ENCODE assay signal across 24 cellular contexts in genomic region chr10:124356706-124357582, GRCh38.
DNase-seq lines count a peak whose midpoint lies in the region; ATAC-seq and TF ChIP-seq lines count a peak whose summit lies in the region.
"Had no signal": no experiment of that assay in that cellular context is flagged by ENCODE, and none has a peak within 500 bp of the region (broad histone marks: within the 10 kb centered on the region; RNA-seq: fewer than 3 reads in every experiment).

No MANE protein-coding gene starts in this region.

- H3K27ac Mint-ChIP-seq in CD14-positive monocyte (peak overlapping the region in 1 of 7 donors; percentile 33), nephron progenitor cell (peak overlapping the region; percentile 66)
- H3K27ac Mint-ChIP-seq in naive thymus-derived CD8-positive, alpha-beta T cell, result no peak overlapping the region
- no peak overlapping the region for H3K27ac Mint-ChIP-seq in activated naive CD4-positive, alpha-beta T cell treated with anti-CD3 and anti-CD28 coated beads, Interleukin-2, amount 10 ng/mL, durations not matched to agents 7 days and 5 days
- H3K27ac Mint-ChIP-seq: activated B cell treated with CpG ODN at 0.5 μM for 24 hours; activated CD4-positive, alpha-beta memory T cell treated with anti-CD3 and anti-CD28 coated beads for 36 hours had no signal

- DNase-seq in CD14-positive monocyte (ENCODE audit: low spot score) (peak; percentile 15), RWPE1 (ENCODE audit: low spot score) (no peak), nephron progenitor cell (no peak), NCI-H1048 (lab: John Stamatoyannopoulos, UW) (no peak), HCEC 1CT (no peak)
- DNase-seq in naive thymus-derived CD8-positive, alpha-beta T cell, result no peak
- no peak for DNase-seq in activated naive CD4-positive, alpha-beta T cell treated with anti-CD3 and anti-CD28 coated beads, Interleukin-2, amount 10 ng/mL, durations not matched to agents 7 days and 5 days
- DNase-seq: activated B cell treated with CpG ODN at 0.5 μM for 24 hours; activated CD4-positive, alpha-beta memory T cell treated with anti-CD3 and anti-CD28 coated beads for 36 hours; activated naive CD4-positive, alpha-beta T cell treated with Interleukin-2 at 50 U/mL for 16 hours; amniotic stem cell; DND-41; foreskin fibroblast; left ventricle myocardium inferior; mucosa of descending colon; NCI-H1436 treated with DMSO at 0.1 percent for 48 hours; NCI-H526 treated with DMSO at 0.1 percent for 48 hours; RPMI8226; stimulated activated CD4-positive, alpha-beta T cell treated with anti-CD3 and anti-CD28 coated beads, Interleukin-12 subunit alpha, Interleukin-12 subunit beta, amount 100 ng/mL, for 4 hours; T-helper 9 cell had no signal

- H3K36me3 Mint-ChIP-seq in CD14-positive monocyte, result peaks cover 4% of the 10 kb centered on the region in 2 donors
- no peaks in the 10 kb centered on the region for H3K36me3 Mint-ChIP-seq in nephron progenitor cell (ENCODE audit: low read depth)
- H3K36me3 Mint-ChIP-seq in naive thymus-derived CD8-positive, alpha-beta T cell, result peaks cover 0 to 20% (median 5%) of the 10 kb centered on the region in 3 donors
- H3K36me3 Mint-ChIP-seq in activated naive CD4-positive, alpha-beta T cell treated with anti-CD3 and anti-CD28 coated beads, Interleukin-2, amount 10 ng/mL, durations not matched to agents 7 days and 5 days, result no peaks in the 10 kb centered on the region

- no peak overlapping the region for H3K4me3 ChIP-seq in esophagus (ENCODE audit: low read depth in 1 of 2, low read length in 2 of 2)
- H3K4me3 ChIP-seq: GM12878, left ventricle myocardium inferior, mucosa of descending colon, upper lobe of left lung had no signal

- no peak for TF ChIP-seq CTCF in CD14-positive monocyte (IDR thresholded peaks at IDR 0.05)
- TF ChIP-seq CTCF in RWPE1 (conservative IDR thresholded peaks at IDR 0.05; ENCODE audit: low read depth), result no peak
- TF ChIP-seq CTCF in nephron progenitor cell (IDR thresholded peaks at IDR 0.05), result no peak

- H3K27ac ChIP-seq in RWPE1, result peak overlapping the region; percentile 83
- peak overlapping the region; percentile 14 to 53 for H3K27ac ChIP-seq in esophagus (ENCODE audit: low read depth in 2 of 2, low read length in 1 of 2)
- H3K27ac ChIP-seq: left ventricle myocardium inferior, neutrophil, upper lobe of left lung had no signal

- no peaks in the 10 kb centered on the region for H3K27me3 ChIP-seq in esophagus (ENCODE audit: control insufficient read depth in 1 of 2, insufficient read depth in 2 of 2, low read length in 2 of 2)
- H3K27me3 ChIP-seq: upper lobe of left lung had no signal

- POLR2A ChIA-PET in RWPE1 (lab: Yijun Ruan, JAX; ENCODE audit: low non-redundant PET), result no interaction called here
- POLR2A ChIA-PET in naive thymus-derived CD8-positive, alpha-beta T cell (lab: Charles Lee), result no interaction called here

- 56 to 62% methylated on average over 14 of the region's 14 CpGs for WGBS in esophagus, 2 donors

- H3K4me3 Mint-ChIP-seq in CD14-positive monocyte (no peak overlapping the region), nephron progenitor cell (no peak overlapping the region)
- peak overlapping the region in 1 of 10 donors; percentile 69 for H3K4me3 Mint-ChIP-seq in naive thymus-derived CD8-positive, alpha-beta T cell
- no peak overlapping the region for H3K4me3 Mint-ChIP-seq in activated naive CD4-positive, alpha-beta T cell treated with anti-CD3 and anti-CD28 coated beads, Interleukin-2, amount 10 ng/mL, durations not matched to agents 7 days and 5 days
- H3K4me3 Mint-ChIP-seq: activated B cell treated with CpG ODN at 0.5 μM for 24 hours; activated CD4-positive, alpha-beta memory T cell treated with anti-CD3 and anti-CD28 coated beads for 36 hours had no signal

- no peaks in the 10 kb centered on the region for H3K36me3 ChIP-seq in esophagus (ENCODE audit: control insufficient read depth in 2 of 2, insufficient read depth in 2 of 2, low read length in 1 of 2)
- H3K36me3 ChIP-seq: left ventricle myocardium inferior, neutrophil, upper lobe of left lung had no signal

- H3K4me1 Mint-ChIP-seq in CD14-positive monocyte, result peaks cover 15% of the 10 kb centered on the region
- H3K4me1 Mint-ChIP-seq in nephron progenitor cell, result peaks cover 41% of the 10 kb centered on the region
- H3K4me1 Mint-ChIP-seq in naive thymus-derived CD8-positive, alpha-beta T cell, result peaks cover 7 to 13% (median 13%) of the 10 kb centered on the region in 4 donors
- H3K4me1 Mint-ChIP-seq in activated naive CD4-positive, alpha-beta T cell treated with anti-CD3 and anti-CD28 coated beads, Interleukin-2, amount 10 ng/mL, durations not matched to agents 7 days and 5 days, result peaks cover 11% of the 10 kb centered on the region

- peaks cover 2 to 4% of the 10 kb centered on the region in 2 donors for H3K4me1 ChIP-seq in esophagus (ENCODE audit: control insufficient read depth in 2 of 2, insufficient read depth in 2 of 2, low read length in 1 of 2)

- H3K27me3 Mint-ChIP-seq in CD14-positive monocyte (ENCODE audit: low read depth in 3 of 3), result peaks cover 7 to 13% (median 8%) of the 10 kb centered on the region in 3 donors
- H3K27me3 Mint-ChIP-seq in nephron progenitor cell (ENCODE audit: low read depth, poor library complexity), result peaks cover 10% of the 10 kb centered on the region
- H3K27me3 Mint-ChIP-seq in naive thymus-derived CD8-positive, alpha-beta T cell, result no peaks in the 10 kb centered on the region
- H3K27me3 Mint-ChIP-seq in activated naive CD4-positive, alpha-beta T cell treated with anti-CD3 and anti-CD28 coated beads, Interleukin-2, amount 10 ng/mL, durations not matched to agents 7 days and 5 days, result peaks cover 17% of the 10 kb centered on the region

- H3K9me3 Mint-ChIP-seq in CD14-positive monocyte, result peaks cover 5 to 21% (median 16%) of the 10 kb centered on the region in 7 donors
- H3K9me3 Mint-ChIP-seq in nephron progenitor cell, result peaks cover 14% of the 10 kb centered on the region
- H3K9me3 Mint-ChIP-seq in naive thymus-derived CD8-positive, alpha-beta T cell, result peaks cover 5 to 26% (median 16%) of the 10 kb centered on the region in 9 donors
- H3K9me3 Mint-ChIP-seq in activated naive CD4-positive, alpha-beta T cell treated with anti-CD3 and anti-CD28 coated beads, Interleukin-2, amount 10 ng/mL, durations not matched to agents 7 days and 5 days, result peaks cover 3% of the 10 kb centered on the region

- CTCF ChIA-PET in RWPE1 (lab: Yijun Ruan, JAX), result no interaction called here
- CTCF ChIA-PET in activated naive CD4-positive, alpha-beta T cell treated with anti-CD3 and anti-CD28 coated beads, Interleukin-2, amount 10 ng/mL, durations not matched to agents 7 days and 5 days (lab: Charles Lee), result no interaction called here

- intact Hi-C loops in CD14-positive monocyte (cut with micrococcal nuclease), result no loop called here

- H3K9me3 ChIP-seq in esophagus (ENCODE audit: control insufficient read depth in 2 of 2, insufficient read depth in 1 of 2, low read depth in 1 of 2, low read length in 1 of 2), result no peaks in the 10 kb centered on the region
- H3K9me3 ChIP-seq: mucosa of descending colon, neutrophil had no signal

- ATAC-seq in naive thymus-derived CD8-positive, alpha-beta T cell, result no peak
- ATAC-seq: GM12878, mucosa of descending colon had no signal
